30 cellular contexts compared by ENCODE assay signal in genomic region chr20:46210672-46211330, GRCh38.
"Had no signal": no experiment of that assay in that cellular context is flagged by ENCODE, and none has a peak within 500 bp of the region (broad histone marks: within the 10 kb centered on the region; RNA-seq: fewer than 3 reads in every experiment).

No MANE protein-coding gene starts in this region.

- FAIRE-seq: kidney, pancreas had no signal

- H3K9me3 Mint-ChIP-seq: activated B cell treated with CpG ODN at 0.5 μM for 24 hours; activated naive CD4-positive, alpha-beta T cell treated with anti-CD3 and anti-CD28 coated beads for 36 hours; activated naive CD8-positive, alpha-beta T cell treated with anti-CD3 and anti-CD28 coated beads, Interleukin-2, amount 10 ng/mL, durations not matched to agents 7 days and 5 days; immature natural killer cell; mesothelial cell of epicardium; nephron progenitor cell; stimulated activated memory B cell treated with anti-CD40 and anti-IgM and Interleukin-4, amounts not matched to agents 10 μg/mL and 1 μg/mL and 100 μg/mL, for 72 hours; stimulated activated naive CD8-positive, alpha-beta T cell treated with anti-CD3 and anti-CD28 coated beads, Interleukin-15, amount 100 ng/mL, for 72 hours had no signal

- H3K4me1 Mint-ChIP-seq: immature natural killer cell had no signal

- H3K4me2 ChIP-seq: smooth muscle cell had no signal

- H3K4me1 ChIP-seq: pancreas, prostate gland, sigmoid colon, thyroid gland had no signal

- H3K4me3 ChIP-seq: heart left ventricle, pancreas, prostate gland, sigmoid colon, smooth muscle cell, thyroid gland, upper lobe of left lung had no signal

- ATAC-seq: activated CD4-positive, alpha-beta T cell treated with anti-CD3 and anti-CD28 coated beads for 36 hours; activated CD8-positive, alpha-beta memory T cell treated with anti-CD3 and anti-CD28 coated beads, Interleukin-2, amount 10 ng/mL, durations not matched to agents 7 days and 5 days; activated CD8-positive, alpha-beta T cell treated with anti-CD3 and anti-CD28 coated beads, Interleukin-2, amount 10 ng/mL, durations not matched to agents 7 days and 5 days; esophagus mucosa; heart left ventricle; left colon; stimulated activated memory B cell treated with anti-CD40 and anti-IgM and Interleukin-4, amounts not matched to agents 10 μg/mL and 1 μg/mL and 100 μg/mL, for 72 hours; stimulated activated naive CD8-positive, alpha-beta T cell treated with anti-CD3 and anti-CD28 coated beads, Interleukin-15, amount 100 ng/mL, for 72 hours had no signal

- H3K36me3 ChIP-seq: heart left ventricle, pancreas, prostate gland, sigmoid colon, thyroid gland, upper lobe of left lung had no signal

- H3K27ac Mint-ChIP-seq: activated B cell treated with CpG ODN at 0.5 μM for 24 hours; activated CD4-positive, alpha-beta T cell treated with anti-CD3 and anti-CD28 coated beads for 36 hours; activated CD8-positive, alpha-beta memory T cell treated with anti-CD3 and anti-CD28 coated beads, Interleukin-2, amount 10 ng/mL, durations not matched to agents 7 days and 5 days; activated CD8-positive, alpha-beta T cell treated with anti-CD3 and anti-CD28 coated beads, Interleukin-2, amount 10 ng/mL, durations not matched to agents 7 days and 5 days; activated naive CD4-positive, alpha-beta T cell treated with anti-CD3 and anti-CD28 coated beads for 36 hours; activated naive CD8-positive, alpha-beta T cell treated with anti-CD3 and anti-CD28 coated beads, Interleukin-2, amount 10 ng/mL, durations not matched to agents 7 days and 5 days; immature natural killer cell; mesothelial cell of epicardium; naive B cell; nephron progenitor cell; stimulated activated memory B cell treated with anti-CD40 and anti-IgM and Interleukin-4, amounts not matched to agents 10 μg/mL and 1 μg/mL and 100 μg/mL, for 72 hours; stimulated activated naive CD8-positive, alpha-beta T cell treated with anti-CD3 and anti-CD28 coated beads, Interleukin-15, amount 100 ng/mL, for 72 hours had no signal

- H3K9me3 ChIP-seq: heart left ventricle, pancreas, prostate gland, sigmoid colon, thyroid gland, upper lobe of left lung had no signal

- H3K36me3 Mint-ChIP-seq: activated CD8-positive, alpha-beta memory T cell treated with anti-CD3 and anti-CD28 coated beads, Interleukin-2, amount 10 ng/mL, durations not matched to agents 7 days and 5 days; activated naive CD8-positive, alpha-beta T cell treated with anti-CD3 and anti-CD28 coated beads, Interleukin-2, amount 10 ng/mL, durations not matched to agents 7 days and 5 days; immature natural killer cell; mesothelial cell of epicardium; naive B cell; stimulated activated memory B cell treated with anti-CD40 and anti-IgM and Interleukin-4, amounts not matched to agents 10 μg/mL and 1 μg/mL and 100 μg/mL, for 72 hours had no signal

- H3K27ac ChIP-seq: heart left ventricle, pancreas, prostate gland, sigmoid colon, thyroid gland, upper lobe of left lung had no signal

- H3K4me3 Mint-ChIP-seq: activated B cell treated with CpG ODN at 0.5 μM for 24 hours; activated CD4-positive, alpha-beta T cell treated with anti-CD3 and anti-CD28 coated beads for 36 hours; activated CD8-positive, alpha-beta memory T cell treated with anti-CD3 and anti-CD28 coated beads, Interleukin-2, amount 10 ng/mL, durations not matched to agents 7 days and 5 days; activated CD8-positive, alpha-beta T cell treated with anti-CD3 and anti-CD28 coated beads, Interleukin-2, amount 10 ng/mL, durations not matched to agents 7 days and 5 days; activated naive CD4-positive, alpha-beta T cell treated with anti-CD3 and anti-CD28 coated beads for 36 hours; activated naive CD8-positive, alpha-beta T cell treated with anti-CD3 and anti-CD28 coated beads, Interleukin-2, amount 10 ng/mL, durations not matched to agents 7 days and 5 days; immature natural killer cell; mesothelial cell of epicardium; naive B cell; nephron progenitor cell; stimulated activated memory B cell treated with anti-CD40 and anti-IgM and Interleukin-4, amounts not matched to agents 10 μg/mL and 1 μg/mL and 100 μg/mL, for 72 hours; stimulated activated naive CD8-positive, alpha-beta T cell treated with anti-CD3 and anti-CD28 coated beads, Interleukin-15, amount 100 ng/mL, for 72 hours had no signal

- H3K27me3 ChIP-seq: pancreas, thyroid gland had no signal

- DNase-seq: activated B cell treated with CpG ODN at 0.5 μM for 24 hours; activated CD4-positive, alpha-beta T cell treated with anti-CD3 and anti-CD28 coated beads for 36 hours; activated CD8-positive, alpha-beta memory T cell treated with anti-CD3 and anti-CD28 coated beads, Interleukin-2, amount 10 ng/mL, durations not matched to agents 7 days and 5 days; activated CD8-positive, alpha-beta T cell treated with anti-CD3 and anti-CD28 coated beads, Interleukin-2, amount 10 ng/mL, durations not matched to agents 7 days and 5 days; activated naive CD4-positive, alpha-beta T cell treated with anti-CD3 and anti-CD28 coated beads for 36 hours; activated naive CD8-positive, alpha-beta T cell treated with anti-CD3 and anti-CD28 coated beads, Interleukin-2, amount 10 ng/mL, durations not matched to agents 7 days and 5 days; activated T-cell treated with anti-CD3 and anti-CD28 coated beads, Interleukin-2, amount 50 U/mL, for 48 hours; foreskin fibroblast; immature natural killer cell; left colon; mammary epithelial cell; naive B cell; nephron progenitor cell; pancreas; retina; sigmoid colon; stimulated activated CD4-positive, alpha-beta T cell treated with anti-CD3 and anti-CD28 coated beads, Interleukin-1b, Interleukin-23, amount 100 ng/mL, for 48 hours; stimulated activated CD4-positive, alpha-beta T cell treated with anti-CD3 and anti-CD28 coated beads, Interleukin-4, amount 100 ng/mL, for 4 hours; stimulated activated CD8-positive, alpha-beta memory T cell treated with anti-CD3 and anti-CD28 coated beads, Interleukin-4, amount 100 ng/mL, for 48 hours; stimulated activated naive CD8-positive, alpha-beta T cell treated with anti-CD3 and anti-CD28 coated beads, Interleukin-15, amount 100 ng/mL, for 72 hours; T-helper 2 cell; thyroid gland; upper lobe of left lung had no signal
